In the genomic region with DNA sequence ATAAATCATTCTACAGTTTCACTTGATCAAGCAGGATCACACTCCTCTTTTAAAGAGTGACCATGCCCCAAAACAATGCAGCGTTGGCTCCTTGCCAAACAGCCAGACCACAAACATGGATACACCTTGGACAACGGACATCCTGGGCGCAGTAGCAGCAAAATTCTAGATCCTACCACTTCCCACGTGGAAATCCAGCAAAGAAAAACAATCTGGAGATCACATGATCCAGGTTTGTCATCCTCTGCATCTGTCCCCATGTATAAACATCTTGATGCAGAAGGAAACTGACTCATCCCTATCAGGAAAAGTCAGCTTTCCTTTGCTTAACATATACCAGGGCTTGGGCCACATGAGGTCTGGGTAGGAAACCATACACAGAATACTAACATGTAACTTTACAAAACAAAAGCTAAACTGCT, we compare ENCODE assay signal across 11 cellular contexts. TPM values are rescaled to one million over a fixed set of nuclear protein-coding genes. Genes with fewer than 3 reads are reported as not detected.
A peak's percentile ranks its signal among the peaks of the same experiment; 100 is the strongest.
DNase-seq lines count a peak whose midpoint lies in the region; ATAC-seq and TF ChIP-seq lines count a peak whose summit lies in the region.
"Had no signal": no experiment of that assay in that cellular context is flagged by ENCODE, and none has a peak within 500 bp of the region (broad histone marks: within the 10 kb centered on the region; RNA-seq: fewer than 3 reads in every experiment).

No MANE protein-coding gene starts in this region.

- H3K4me3 ChIP-seq in AG09309 (ENCODE audit: control insufficient read depth, low read depth, low read length), result no peak overlapping the region
- H3K4me3 ChIP-seq: PC-9 had no signal

- DNase-seq in AG09309 (ENCODE audit: low read depth) (peak; percentile 59), NCI-H69 (lab: John Stamatoyannopoulos, UW) (peak; percentile 34), dermis blood vessel endothelial cell (peak; percentile 99), mesothelial cell of epicardium (ENCODE audit: low spot score in 2 of 2, unreplicated experiment in 2 of 2) (no peak), NCI-H526 treated with DMSO at 0.1 percent for 48 hours (lab: John Stamatoyannopoulos, UW) (no peak)
- no peak for DNase-seq in stimulated activated CD4-positive, alpha-beta T cell treated with anti-CD3 and anti-CD28 coated beads, Interleukin-4, amount 100 ng/mL, for 1 hour
- DNase-seq: activated naive CD4-positive, alpha-beta T cell treated with anti-CD3 and anti-CD28 coated beads, Interleukin-2, amount 50 U/mL, for 16 hours; CD4-positive, CD25-positive, alpha-beta regulatory T cell had no signal

- peaks cover 10% of the 10 kb centered on the region for H3K4me1 Mint-ChIP-seq in mesothelial cell of epicardium
- H3K4me1 Mint-ChIP-seq: CD4-positive, CD25-positive, alpha-beta regulatory T cell had no signal

- no peak for TF ChIP-seq CTCF in AG09309 (IDR thresholded peaks at IDR 0.05; ENCODE audit: control insufficient read depth, insufficient read depth, low read depth, low read length, missing control alignments)
- TF ChIP-seq CTCF in mesothelial cell of epicardium (IDR thresholded peaks at IDR 0.05; ENCODE audit: unreplicated experiment), result no peak

- H3K4me3 Mint-ChIP-seq in mesothelial cell of epicardium, result no peak overlapping the region
- H3K4me3 Mint-ChIP-seq: CD4-positive, CD25-positive, alpha-beta regulatory T cell had no signal

- H3K36me3 Mint-ChIP-seq in mesothelial cell of epicardium, result peaks cover 15% of the 10 kb centered on the region
- H3K36me3 Mint-ChIP-seq: CD4-positive, CD25-positive, alpha-beta regulatory T cell had no signal

- no peaks in the 10 kb centered on the region for H3K27me3 Mint-ChIP-seq in mesothelial cell of epicardium (ENCODE audit: low read depth)
- H3K27me3 Mint-ChIP-seq: CD4-positive, CD25-positive, alpha-beta regulatory T cell had no signal

- no peaks in the 10 kb centered on the region for H3K9me3 Mint-ChIP-seq in mesothelial cell of epicardium

- H3K27ac Mint-ChIP-seq in mesothelial cell of epicardium, result peak overlapping the region; percentile 1
- H3K27ac Mint-ChIP-seq: CD4-positive, CD25-positive, alpha-beta regulatory T cell had no signal

- ATAC-seq in HG02981 (IDR thresholded peaks at IDR 0.05; ENCODE audit: unreplicated experiment) (no peak), GM19351 (IDR thresholded peaks at IDR 0.05; ENCODE audit: unreplicated experiment) (no peak)

RNA-seq across cellular contexts. Expression of a gene that starts 53.1 kb away (rescaled TPM):
- 173 and 188 TPM in 2 replicates for total RNA-seq in dermis blood vessel endothelial cell
- 50.5 to 54.1 TPM (median 51.4 TPM) in 3 replicates for total RNA-seq in mesothelial cell of epicardium
- total RNA-seq: PC-9 had no signal

Comparison
In these comparisons a context has a peak if more than half of its experiments do, and no peak if none do; other contexts are left out.
1. DNase-seq: peak in AG09309 (single experiment), NCI-H69 (single experiment) and dermis blood vessel endothelial cell (single experiment); none in mesothelial cell of epicardium (0 of 2), NCI-H526 treated with DMSO at 0.1 percent for 48 hours (single experiment) and stimulated activated CD4-positive, alpha-beta T cell treated with anti-CD3 and anti-CD28 coated beads, Interleukin-4, amount 100 ng/mL, for 1 hour (single experiment).